In the genomic region with DNA sequence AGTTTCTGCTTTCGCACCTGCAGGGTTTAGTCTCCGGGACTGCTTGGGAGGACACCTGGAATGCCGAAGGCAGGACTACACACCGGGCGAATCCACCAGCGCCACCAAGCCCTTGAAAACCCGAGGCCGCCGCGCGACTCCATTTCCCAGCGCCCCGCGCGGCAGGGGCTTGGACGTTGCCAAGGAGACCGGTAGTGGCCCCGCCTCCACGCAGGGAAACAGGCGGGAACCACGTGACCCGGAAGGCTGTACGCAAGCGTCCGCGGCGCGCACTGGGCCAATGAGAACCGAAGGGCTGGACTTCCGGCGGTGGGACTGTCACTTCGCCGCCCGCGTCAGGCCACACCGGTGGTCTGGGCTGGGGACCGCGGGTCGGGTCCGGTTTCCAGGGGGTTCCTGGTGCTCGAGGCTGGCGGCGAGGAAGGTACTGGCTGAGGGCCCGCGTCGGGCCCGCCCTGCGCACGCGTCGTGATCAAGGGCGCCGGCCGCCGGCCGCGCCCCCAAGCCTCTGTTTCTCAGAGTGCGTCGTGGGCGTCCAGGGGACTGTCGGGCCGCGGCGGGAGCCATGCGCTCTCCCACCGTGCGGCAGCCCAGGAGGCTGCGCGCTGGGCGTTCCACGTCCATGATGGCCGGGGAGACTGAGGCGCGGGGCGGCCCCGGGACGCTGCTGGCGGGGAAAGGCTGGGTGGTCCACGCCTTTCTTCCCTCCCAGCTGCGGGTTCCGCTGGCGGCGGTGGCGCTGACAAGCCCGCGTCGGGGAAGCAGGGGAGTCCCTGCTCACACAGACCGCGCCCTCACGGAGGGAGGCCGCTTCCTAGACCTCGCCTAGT, we compare ENCODE assay signal across 8 cellular contexts. TPM values are rescaled to one million over a fixed set of nuclear protein-coding genes. Genes with fewer than 3 reads are reported as not detected.
DNase-seq lines count a peak whose midpoint lies in the region; ATAC-seq and TF ChIP-seq lines count a peak whose summit lies in the region.

Gene ZNF324, plus strand, starts transcription at position 321 of the 830 bp plus-strand sequence. CDS start 2,106 bp downstream, outside the sequence.

- POLR2A ChIA-PET in OCI-LY7 (lab: Charles Lee) = no interaction called here

- peak within 1 kb of the TSS; percentile 67 for H3K4me2 ChIP-seq in OCI-LY7 (ENCODE audit: low read length)

- no TSS peak for BruUV-seq in OCI-LY7 (replicated peaks; lab: Mats Ljungman, UMichigan)

- H3K9me2 ChIP-seq in OCI-LY7 (ENCODE audit: insufficient read depth, low read length) = no peaks in the 10 kb centered on the region

- CTCF ChIA-PET in OCI-LY7 (lab: Charles Lee; ENCODE audit: unreplicated experiment) = no interaction called here

- H2AFZ ChIP-seq in OCI-LY7 (ENCODE audit: low read length) = peak within 1 kb of the TSS; percentile 62

- H3K9me3 ChIP-seq in OCI-LY7 (ENCODE audit: low read length) = no peaks in the 10 kb centered on the region
- no peaks in the 10 kb centered on the region for H3K9me3 ChIP-seq in mucosa of descending colon

- H4K20me1 ChIP-seq in OCI-LY7 (ENCODE audit: insufficient read depth, low read length) = no peaks in the 10 kb centered on the region

- DNase-seq in DMS 273 (lab: John Stamatoyannopoulos, UW; ENCODE audit: unreplicated experiment) (peak; percentile 99), HuH-7.5 (ENCODE audit: low spot score) (peak; percentile 98), OCI-LY7 (ENCODE audit: low spot score) (peak; percentile 99), activated T-cell treated with anti-CD3 and anti-CD28 coated beads for 1 hour (ENCODE audit: low read depth) (peak; percentile 97), epidermal melanocyte (ENCODE audit: insufficient read length, low spot score) (peak; percentile 100), mucosa of descending colon (peak; percentile 99)
- peak; percentile 97 for DNase-seq in stimulated activated CD8-positive, alpha-beta memory T cell treated with anti-CD3 and anti-CD28 coated beads, Interleukin-4, amount 100 ng/mL, for 24 hours (ENCODE audit: low read depth)

- ATAC-seq in GM21526 (IDR thresholded peaks at IDR 0.05; ENCODE audit: low FRiP score, unreplicated experiment) (peak; percentile 69), mucosa of descending colon (peak; percentile 99)

- intact Hi-C loops in OCI-LY7 (cut with micrococcal nuclease; ENCODE audit: unreplicated experiment) = loop anchor here (2.0 to 5.0 kb wide), 3 partner anchors 58 to 248 kb away; partner anchors contain the start of genes ZNF584 and ZSCAN22
- intact Hi-C loops in mucosa of descending colon (cut with DNase I, micrococcal nuclease) = no loop called here

- peaks cover 8% of the 10 kb centered on the region; the same call in 1 of the 2 replicates for H3K36me3 ChIP-seq in OCI-LY7 (ENCODE audit: insufficient read depth, low read length)
- H3K36me3 ChIP-seq in mucosa of descending colon (ENCODE audit: low read depth) = no peaks in the 10 kb centered on the region

- TF ChIP-seq CTCF in OCI-LY7 (conservative IDR thresholded peaks at IDR 0.05; ENCODE audit: low read length) (peak; percentile 43; the same call in 1 of the 2 replicates), mucosa of descending colon (IDR thresholded peaks at IDR 0.05) (peak; percentile 8)

- H3K4me1 ChIP-seq in OCI-LY7 (ENCODE audit: insufficient read depth, low read length, poor library complexity, severe bottlenecking) = peaks cover 12% of the 10 kb centered on the region
- H3K4me1 ChIP-seq in mucosa of descending colon (ENCODE audit: low read depth) = peaks cover 7% of the 10 kb centered on the region

- no peaks in the 10 kb centered on the region for H3K79me2 ChIP-seq in OCI-LY7 (ENCODE audit: insufficient read depth, low read depth, low read length)

- H3K4me3 ChIP-seq in OCI-LY7 (ENCODE audit: low read depth, low read length, poor library complexity, severe bottlenecking) (peak within 1 kb of the TSS; percentile 81), mucosa of descending colon (peak within 1 kb of the TSS; percentile 99)

- no peak within 1 kb of the TSS for H3K27ac ChIP-seq in OCI-LY7 (ENCODE audit: low read depth, low read length, poor library complexity, severe bottlenecking)

RNA-seq across cellular contexts. Expression of gene ZNF324, which starts in this region (rescaled TPM):
- total RNA-seq in OCI-LY7 (2014; rRNA removed; shearing (Covaris generic)) = 16.5 and 23.3 TPM in 2 replicates
- total RNA-seq in OCI-LY7 (2022) (11.9 and 13.2 TPM in 2 replicates), mucosa of descending colon (10 to 100 TPM; 10.1 to 14.8 (median 12.9) TPM)
